ENCODE assay signal across 14 cellular contexts in the genomic region with DNA sequence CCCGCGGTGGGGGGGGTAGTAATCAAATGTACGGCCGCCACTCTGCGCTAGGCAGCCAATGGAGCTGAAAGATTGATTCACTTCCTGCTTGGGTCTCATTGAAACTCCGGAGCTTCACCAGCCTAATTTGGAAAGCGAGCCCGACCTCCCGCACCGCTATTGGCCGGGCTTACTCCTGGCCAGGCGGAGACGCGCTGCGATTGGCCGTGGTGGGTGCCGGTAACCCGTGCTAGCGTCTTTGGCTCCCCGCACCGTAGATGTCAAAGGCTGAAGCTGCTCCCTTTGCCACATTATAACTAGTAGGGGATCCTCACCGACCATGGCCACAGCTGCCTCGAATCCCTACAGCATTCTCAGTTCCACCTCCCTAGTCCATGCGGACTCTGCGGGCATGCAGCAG. TPM values are rescaled to one million over a fixed set of nuclear protein-coding genes. Genes with fewer than 3 reads are reported as not detected.
DNase-seq lines count a peak whose midpoint lies in the region; ATAC-seq, FAIRE-seq and TF ChIP-seq lines count a peak whose summit lies in the region.
"Had no signal": no experiment of that assay in that cellular context is flagged by ENCODE, and none has a peak within 500 bp of the region (broad histone marks: within the 10 kb centered on the region; RNA-seq: fewer than 3 reads in every experiment).

Gene POU3F4, plus strand, starts transcription at position 285 of the 400 bp plus-strand sequence. Its CDS starts 35 bp downstream, at position 320.

- H3K56ac ChIP-seq in H1 (replicated peaks; ENCODE audit: insufficient read length, low read depth, low read length) = no peak within 1 kb of the TSS

- H2BK120ac ChIP-seq in H1 (replicated peaks; ENCODE audit: low read depth, low read length) = no peak within 1 kb of the TSS

- no peaks in the 10 kb centered on the region for H3K9me3 ChIP-seq in H1 (ENCODE audit: insufficient read depth in 2 of 2, low read depth in 1 of 2, low read length in 1 of 2)
- no peaks in the 10 kb centered on the region for H3K9me3 ChIP-seq in effector memory CD4-positive, alpha-beta T cell (ENCODE audit: control insufficient read depth, low read length)
- no peaks in the 10 kb centered on the region for H3K9me3 ChIP-seq in MM.1S (replicated peaks; ENCODE audit: insufficient read depth, low read length)

- no peaks in the 10 kb centered on the region for H3K9me3 Mint-ChIP-seq in neural crest cell

- no peak within 1 kb of the TSS; the same call in 1 of the 2 replicates for H3K18ac ChIP-seq in H1 (ENCODE audit: extremely low read depth, low read length)

- H3K9ac ChIP-seq in H1 (replicated peaks in 1 of 4; ENCODE audit: extremely low read depth in 1 of 4, low read depth in 3 of 4, low read length in 3 of 4) = no peak within 1 kb of the TSS; a peak in 1 of 7 replicates
- H3K9ac ChIP-seq in MM.1S (ENCODE audit: low read length) = no peak within 1 kb of the TSS
- H3K9ac ChIP-seq: BLaER1 had no signal

- H2BK5ac ChIP-seq in H1 (ENCODE audit: low read depth, low read length) = no peak within 1 kb of the TSS

- no peak within 1 kb of the TSS for H3K23ac ChIP-seq in H1 (ENCODE audit: insufficient read length)

- TF ChIP-seq CTCF in H1 (IDR thresholded peaks at IDR 0.05; ENCODE audit: control extremely low read depth in 1 of 3, insufficient read depth in 1 of 3, low read depth in 1 of 3, low read length in 3 of 3) (no peak), neural crest cell (conservative IDR thresholded peaks at IDR 0.05) (no peak), MM.1S (IDR thresholded peaks at IDR 0.05; ENCODE audit: low read length) (no peak)

- peak within 1 kb of the TSS; percentile 92 for H3K4me3 Mint-ChIP-seq in neural crest cell

- POLR2A ChIA-PET in H1 (lab: Charles Lee; ENCODE audit: partially characterized antibody) = no interaction called here

- H3K4ac ChIP-seq in H1 (replicated peaks; ENCODE audit: insufficient read length, low read depth, low read length) = no peak within 1 kb of the TSS

- H3K79me2 ChIP-seq in H1 (ENCODE audit: control insufficient read depth in 1 of 2, insufficient read depth in 2 of 2, low read length in 2 of 2) (no peaks in the 10 kb centered on the region), MM.1S (ENCODE audit: low read length) (no peaks in the 10 kb centered on the region)

- peak within 1 kb of the TSS; percentile 88 to 89 for H3K4me2 ChIP-seq in H1 (ENCODE audit: insufficient read depth in 1 of 2, low read depth in 2 of 2, low read length in 2 of 2)
- H3K4me2 ChIP-seq in MM.1S (ENCODE audit: low read depth, low read length) = no peak within 1 kb of the TSS
- H3K4me2 ChIP-seq: BLaER1 had no signal

- H2AFZ ChIP-seq in H1 (ENCODE audit: low read length) = peak within 1 kb of the TSS; percentile 22
- no peak within 1 kb of the TSS for H2AFZ ChIP-seq in MM.1S (ENCODE audit: low read length)

- no peaks in the 10 kb centered on the region for H3K9me2 ChIP-seq in MM.1S (replicated peaks; ENCODE audit: insufficient read depth, low read length)

- CTCF ChIA-PET in H1 (lab: Charles Lee; ENCODE audit: partially characterized antibody) = no interaction called here

- H4K5ac ChIP-seq in H1 (ENCODE audit: insufficient read length, low read depth, low read length) = no peak within 1 kb of the TSS

- H3F3A ChIP-seq in MM.1S (ENCODE audit: insufficient read depth, low read length) = no peaks in the 10 kb centered on the region

- peak; percentile 76 for FAIRE-seq in H1 (lab: Jason Lieb, UNC)

- H3K27me3 ChIP-seq in H1 (replicated peaks in 1 of 4; ENCODE audit: control insufficient read depth in 3 of 4, extremely low read depth in 1 of 4, insufficient read depth in 3 of 4, low read length in 3 of 4) (peaks cover 2 to 50% (median 29%) of the 10 kb centered on the region in 4 experiments), MM.1S (replicated peaks; ENCODE audit: insufficient read depth, low read length) (no peaks in the 10 kb centered on the region)
- H3K27me3 ChIP-seq in effector memory CD4-positive, alpha-beta T cell (replicated peaks; ENCODE audit: control insufficient read depth, insufficient read depth, low read length, poor library complexity, severe bottlenecking) = no peaks in the 10 kb centered on the region

- no peak within 1 kb of the TSS for H4K8ac ChIP-seq in H1 (ENCODE audit: extremely low read depth, insufficient read depth, low read length)

- peaks cover 97% of the 10 kb centered on the region for H3K27me3 Mint-ChIP-seq in neural crest cell (ENCODE audit: low read depth)

- H3K36me3 ChIP-seq in H1 (ENCODE audit: control insufficient read depth in 2 of 4, insufficient read depth in 4 of 4, low read length in 3 of 4) (no peaks in the 10 kb centered on the region), MM.1S (replicated peaks; ENCODE audit: insufficient read depth, low read length) (no peaks in the 10 kb centered on the region)
- H3K36me3 ChIP-seq in effector memory CD4-positive, alpha-beta T cell (ENCODE audit: control insufficient read depth, insufficient read depth, low read length) = no peaks in the 10 kb centered on the region
- H3K36me3 ChIP-seq: BLaER1 had no signal

- TF ChIP-seq EP300 in H1 (IDR thresholded peaks at IDR 0.05; ENCODE audit: borderline replicate concordance in 1 of 2, low read depth in 2 of 2, low read length in 2 of 2) = no peak

- H2BK12ac ChIP-seq in H1 (ENCODE audit: low read depth, low read length) = no peak within 1 kb of the TSS

- WGBS in H1 (ENCODE audit: extremely low coverage in 1 of 2, insufficient coverage in 1 of 2, insufficient read length in 1 of 2, insufficient replicate concordance in 2 of 2, low coverage in 1 of 2, low lambda C conversion rate in 2 of 2, missing lambda C conversion rate in 1 of 2), 2 experiments = 3% methylated on average over 19 of the region's 25 CpGs; no CpG with 5 or more reads in 1 of the 2 experiments

- no peak within 1 kb of the TSS for H3K14ac ChIP-seq in H1 (ENCODE audit: insufficient read length)

- H3K36me3 Mint-ChIP-seq in neural crest cell (ENCODE audit: low read depth) = peaks cover 2% of the 10 kb centered on the region

- no peak within 1 kb of the TSS for H2AK5ac ChIP-seq in H1 (ENCODE audit: low read depth, low read length)

- H4K91ac ChIP-seq in H1 (replicated peaks; ENCODE audit: insufficient read length, low read length) = no peak within 1 kb of the TSS

- H3K4me1 Mint-ChIP-seq in neural crest cell = peaks cover 42% of the 10 kb centered on the region

- no peak for TF ChIP-seq POLR2A in H1 (IDR thresholded peaks at IDR 0.05; ENCODE audit: control extremely low read depth in 1 of 2, low read depth in 2 of 2, low read length in 2 of 2)

- TF ChIP-seq RAD21 in H1 (IDR thresholded peaks at IDR 0.05 in 1 of 2, conservative IDR thresholded peaks at IDR 0.05 in 1 of 2; ENCODE audit: low read depth in 2 of 2, low read length in 2 of 2) = no peak

- peaks cover 0 to 22% (median 14%) of the 10 kb centered on the region in 4 experiments for H3K4me1 ChIP-seq in H1 (replicated peaks in 1 of 4; ENCODE audit: control insufficient read depth in 3 of 4, insufficient read depth in 4 of 4, low read length in 3 of 4)
- no peaks in the 10 kb centered on the region for H3K4me1 ChIP-seq in effector memory CD4-positive, alpha-beta T cell (ENCODE audit: control insufficient read depth, insufficient read depth, low read length, poor library complexity, severe bottlenecking)
- no peaks in the 10 kb centered on the region for H3K4me1 ChIP-seq in MM.1S (ENCODE audit: low read length)
- H3K4me1 ChIP-seq: BLaER1 had no signal

- H4K20me1 ChIP-seq in H1 (replicated peaks in 1 of 2; ENCODE audit: control insufficient read depth in 1 of 2, insufficient read depth in 2 of 2, low read length in 2 of 2) = no peaks in the 10 kb centered on the region
- H4K20me1 ChIP-seq in MM.1S (ENCODE audit: insufficient read depth, low read length) = no peaks in the 10 kb centered on the region

- ATAC-seq in HG03097 (IDR thresholded peaks at IDR 0.05; ENCODE audit: low FRiP score, unreplicated experiment) (peak; percentile 61), GM18870 (IDR thresholded peaks at IDR 0.05; ENCODE audit: unreplicated experiment) (no peak), GM18517 (IDR thresholded peaks at IDR 0.05; ENCODE audit: unreplicated experiment) (no peak)

- H3K27ac ChIP-seq in H1 (ENCODE audit: low read depth, low read length) (no peak within 1 kb of the TSS), MM.1S (ENCODE audit: low read length) (no peak within 1 kb of the TSS)
- H3K27ac ChIP-seq in effector memory CD4-positive, alpha-beta T cell (ENCODE audit: insufficient read depth, low read length, poor library complexity, severe bottlenecking) = no peak within 1 kb of the TSS
- H3K27ac ChIP-seq: BLaER1 had no signal

- peak within 1 kb of the TSS; percentile 49 to 74 (median 58) for H3K4me3 ChIP-seq in H1 (ENCODE audit: extremely low read depth in 1 of 4, insufficient read depth in 2 of 4, low read depth in 3 of 4, low read length in 4 of 4)
- H3K4me3 ChIP-seq in effector memory CD4-positive, alpha-beta T cell (ENCODE audit: insufficient read depth, low read depth, low read length, poor library complexity, severe bottlenecking) = no peak within 1 kb of the TSS
- H3K4me3 ChIP-seq in MM.1S (ENCODE audit: low read length) = no peak within 1 kb of the TSS
- H3K4me3 ChIP-seq: BLaER1 had no signal

- H2BK15ac ChIP-seq in H1 (ENCODE audit: low read length) = no peak within 1 kb of the TSS

- no peak within 1 kb of the TSS for H2BK20ac ChIP-seq in H1 (ENCODE audit: low read length)

- peak; percentile 96 for DNase-seq in DMS53 (lab: John Stamatoyannopoulos, UW)
- DNase-seq in H1 (ENCODE audit: low read depth in 1 of 2, low spot score in 2 of 2) = peak in 1 of 2 experiments; percentile 68
- DNase-seq in neural crest cell (ENCODE audit: low read depth, low spot score) = peak; percentile 37
- DNase-seq in effector memory CD4-positive, alpha-beta T cell = no peak
- DNase-seq in MM.1S = no peak
- DNase-seq: activated naive CD4-positive, alpha-beta T cell treated with Interleukin-2 at 50 U/mL for 16 hours; erythroblast; mammary epithelial cell; NCI-H1417 treated with DMSO at 0.1 percent for 48 hours had no signal

- peaks cover 10% of the 10 kb centered on the region for H3K23me2 ChIP-seq in H1 (ENCODE audit: low read depth, low read length)

- H3K79me1 ChIP-seq in H1 (ENCODE audit: low read depth, low read length) = no peaks in the 10 kb centered on the region

- H3K27ac Mint-ChIP-seq in neural crest cell (ENCODE audit: unreplicated experiment) = peak within 1 kb of the TSS; percentile 78

TF ChIP-seq in H1, 55 proteins besides CTCF, POLR2A, EP300 and RAD21 (continues in another document):
- TF ChIP-seq SP1 (IDR thresholded peaks at IDR 0.05; ENCODE audit: low read depth, low read length) = peak; percentile 88
- TF ChIP-seq BACH1 (IDR thresholded peaks at IDR 0.05; ENCODE audit: low read length) = no peak

RNA-seq across cellular contexts. Expression of gene POU3F4, which starts in this region (rescaled TPM):
- 1.1 and 1.4 TPM in 2 replicates for total RNA-seq in H1 (2021; fragmentation: NEBNext Ultra II Directional; extraction: Animal tissue kit (Norgen Biotek cat#: 25700))
- polyA plus RNA-seq in H1 (2011; rRNA removed) = 1.9 and 2.4 TPM in 2 replicates
- 1.2 TPM for polyA plus RNA-seq in H1 (2011; cell fraction: cytosol; rRNA removed)
- 1.3 TPM for polyA plus RNA-seq in H1 (2011; cell fraction: nucleus; rRNA removed)
- polyA plus RNA-seq in H1 (2012, experiment 1 of 2) = 1.1 to 1.4 TPM (median 1.2 TPM) in 4 replicates
- polyA plus RNA-seq in H1 (2012, experiment 2 of 2) = 0.88 TPM
- 0.30 TPM for polyA plus RNA-seq in H1 (2013, experiment 1 of 2)
- polyA plus RNA-seq in H1 (2013, experiment 2 of 2) = 0.33 TPM
- polyA minus RNA-seq in H1 (2011; rRNA and poly(A)+ RNA removed) = 0.73 and 0.83 TPM in 2 replicates
- polyA minus RNA-seq in H1 (2011; cell fraction: cytosol; rRNA and poly(A)+ RNA removed) = 0.66 TPM
- polyA minus RNA-seq in H1 (2011; cell fraction: nucleus; rRNA and poly(A)+ RNA removed) = 0.70 TPM
- 13.0 and 13.8 TPM in 2 replicates for total RNA-seq in neural crest cell
- total RNA-seq: mammary epithelial cell had no signal
- polyA plus RNA-seq: mammary epithelial cell, thymus had no signal

Comparison
In these comparisons a context has a peak if more than half of its experiments do, and no peak if none do; other contexts are left out.
1. DNase-seq: peak in DMS53 (single experiment) and neural crest cell (single experiment); none in effector memory CD4-positive, alpha-beta T cell (0 of 3) and MM.1S (single experiment).
2. H3K4me3 ChIP-seq: peak in H1 (4 of 4); none in effector memory CD4-positive, alpha-beta T cell (single experiment) and MM.1S (single experiment).